In genomic region chr1:15916417-15916816, GRCh38 we compare ENCODE assay signal across 11 cellular contexts. TPM values are rescaled to one million over a fixed set of nuclear protein-coding genes. Genes with fewer than 3 reads are reported as not detected.
DNase-seq lines count a peak whose midpoint lies in the region; ATAC-seq and TF ChIP-seq lines count a peak whose summit lies in the region.
"Had no signal": no experiment of that assay in that cellular context is flagged by ENCODE, and none has a peak within 500 bp of the region (broad histone marks: within the 10 kb centered on the region; RNA-seq: fewer than 3 reads in every experiment).

No MANE protein-coding gene starts in this region.

- H3K9me3 Mint-ChIP-seq in CD4-positive, alpha-beta T cell, result no peaks in the 10 kb centered on the region
- H3K9me3 Mint-ChIP-seq in naive thymus-derived CD8-positive, alpha-beta T cell, result no peaks in the 10 kb centered on the region
- H3K9me3 Mint-ChIP-seq: naive B cell had no signal

- no peaks in the 10 kb centered on the region for H3K27me3 Mint-ChIP-seq in CD4-positive, alpha-beta T cell
- H3K27me3 Mint-ChIP-seq in naive thymus-derived CD8-positive, alpha-beta T cell, result no peaks in the 10 kb centered on the region
- H3K27me3 Mint-ChIP-seq: naive B cell had no signal

- no peak for TF ChIP-seq CTCF in CD4-positive, alpha-beta T cell (IDR thresholded peaks at IDR 0.05)

- H3K4me3 ChIP-seq in adipocyte (ENCODE audit: low read length), result no peak overlapping the region

- intact Hi-C loops in CD4-positive, alpha-beta T cell (cut with DNase I, micrococcal nuclease), result loop anchor here (5.0 kb wide), 5 partner anchors 41 to 99 kb away; partner anchors contain the start of gene SPEN (in 1 of the 2)

- no peak for ATAC-seq in CD4-positive, alpha-beta T cell (ENCODE audit: poor library complexity)
- ATAC-seq in naive thymus-derived CD8-positive, alpha-beta T cell, result no peak

- no peaks in the 10 kb centered on the region for H3K9me3 ChIP-seq in CD4-positive, alpha-beta T cell (ENCODE audit: control insufficient read depth, low read length)
- no peaks in the 10 kb centered on the region for H3K9me3 ChIP-seq in adipocyte (ENCODE audit: control insufficient read depth, low read length)

- H3K36me3 ChIP-seq in adipocyte (ENCODE audit: control insufficient read depth, insufficient read depth, low read length, severe bottlenecking), result peaks cover 81% of the 10 kb centered on the region

- peaks cover 35% of the 10 kb centered on the region for H3K4me1 Mint-ChIP-seq in CD4-positive, alpha-beta T cell (ENCODE audit: low read depth)
- peaks cover 9 to 42% (median 28%) of the 10 kb centered on the region in 4 donors for H3K4me1 Mint-ChIP-seq in naive thymus-derived CD8-positive, alpha-beta T cell

- peak overlapping the region; percentile 43 for H3K4me3 Mint-ChIP-seq in CD4-positive, alpha-beta T cell
- H3K4me3 Mint-ChIP-seq in naive thymus-derived CD8-positive, alpha-beta T cell, result peak overlapping the region; percentile 41 to 81 (median 68)

- POLR2A ChIA-PET in CD4-positive, alpha-beta T cell (lab: Charles Lee), result interaction anchor here (0.6 to 2.0 kb wide), 3 partner anchors 69 to 206 kb away, joined by 3 to 6 read pairs (median 5); partner anchors contain the start of gene SPEN
- POLR2A ChIA-PET in naive thymus-derived CD8-positive, alpha-beta T cell (lab: Charles Lee), result interaction anchor here (1.4 kb wide), 1 partner anchor 67 kb away, joined by 4 read pairs; no protein-coding TSS in a partner anchor

- CTCF ChIA-PET in CD4-positive, alpha-beta T cell (lab: Charles Lee), result interaction anchor here (0.6 to 1.4 kb wide), 4 partner anchors 11 to 101 kb away, joined by 3 to 4 read pairs (median 3); no protein-coding TSS in a partner anchor

- peaks cover 8% of the 10 kb centered on the region for H3K4me1 ChIP-seq in adipocyte (ENCODE audit: control insufficient read depth, insufficient read depth, low read length)

- no peak for DNase-seq in CD4-positive, alpha-beta T cell
- DNase-seq in HT1080 (ENCODE audit: low read depth), result peak; percentile 69
- peak; percentile 46 for DNase-seq in adipocyte (ENCODE audit: low read depth)
- DNase-seq in naive thymus-derived CD8-positive, alpha-beta T cell, result no peak
- no peak for DNase-seq in COR-L47 (lab: John Stamatoyannopoulos, UW)
- DNase-seq in hippocampal formation (lab: John Stamatoyannopoulos, UW), result no peak
- no peak for DNase-seq in NCI-H2196 treated with DMSO at 0.1 percent for 48 hours (lab: John Stamatoyannopoulos, UW; ENCODE audit: unreplicated experiment)
- DNase-seq in activated CD4-positive, CD25-positive, alpha-beta regulatory T cell (lab: John Stamatoyannopoulos, UW), result no peak
- DNase-seq: activated gamma-delta T cell treated with Interleukin-2 at 50 U/mL for 16 hours, naive B cell, NCI-H1092 treated with DMSO at 0.1 percent for 48 hours had no signal

- H3K27me3 ChIP-seq in CD4-positive, alpha-beta T cell (ENCODE audit: control insufficient read depth, insufficient read depth, low read length), result no peaks in the 10 kb centered on the region
- H3K27me3 ChIP-seq in adipocyte (replicated peaks; ENCODE audit: control insufficient read depth, insufficient read depth, low read length), result no peaks in the 10 kb centered on the region

- H3K27ac Mint-ChIP-seq in CD4-positive, alpha-beta T cell, result peak overlapping the region; percentile 53
- H3K27ac Mint-ChIP-seq in naive thymus-derived CD8-positive, alpha-beta T cell, result peak overlapping the region; percentile 13 to 89 (median 82)

- peaks cover 90% of the 10 kb centered on the region for H3K36me3 Mint-ChIP-seq in CD4-positive, alpha-beta T cell (ENCODE audit: low read depth)
- H3K36me3 Mint-ChIP-seq in naive thymus-derived CD8-positive, alpha-beta T cell, result peaks cover 0 to 75% (median 17%) of the 10 kb centered on the region in 3 donors

- no peak overlapping the region for H3K27ac ChIP-seq in CD4-positive, alpha-beta T cell (ENCODE audit: low read depth, low read length)

- H3K9ac ChIP-seq in adipocyte (ENCODE audit: low read length), result no peak overlapping the region

RNA-seq across cellular contexts. Expression of gene ZBTB17, which starts 59.5 kb away (rescaled TPM):
- 10 to 100 TPM; 70.2 to 78.1 TPM for total RNA-seq in CD4-positive, alpha-beta T cell
- total RNA-seq in HT1080 (2014; rRNA removed; shearing (Covaris generic)), result 40.0 and 52.2 TPM in 2 replicates
- polyA plus RNA-seq in HT1080 (2015; cell fraction: cytosol; rRNA removed), result 19.8 and 21.0 TPM in 2 replicates
- polyA plus RNA-seq in HT1080 (2015; cell fraction: nucleus; rRNA removed), result 71.9 and 78.5 TPM in 2 replicates
- total RNA-seq in naive thymus-derived CD8-positive, alpha-beta T cell, result 10 to 100 TPM; 49.3 to 58.1 TPM
- 10 to 100 TPM; 10.2 to 23.3 (median 11.1) TPM for polyA plus RNA-seq in naive thymus-derived CD8-positive, alpha-beta T cell

Comparison
In these comparisons a context has a peak if more than half of its experiments do, and no peak if none do; other contexts are left out.
1. DNase-seq: peak in HT1080 (single experiment) and adipocyte (single experiment); none in CD4-positive, alpha-beta T cell (0 of 10), naive thymus-derived CD8-positive, alpha-beta T cell (0 of 10), COR-L47 (single experiment), hippocampal formation (0 of 2), NCI-H2196 treated with DMSO at 0.1 percent for 48 hours (single experiment) and activated CD4-positive, CD25-positive, alpha-beta regulatory T cell (0 of 4).